In the genomic region with DNA sequence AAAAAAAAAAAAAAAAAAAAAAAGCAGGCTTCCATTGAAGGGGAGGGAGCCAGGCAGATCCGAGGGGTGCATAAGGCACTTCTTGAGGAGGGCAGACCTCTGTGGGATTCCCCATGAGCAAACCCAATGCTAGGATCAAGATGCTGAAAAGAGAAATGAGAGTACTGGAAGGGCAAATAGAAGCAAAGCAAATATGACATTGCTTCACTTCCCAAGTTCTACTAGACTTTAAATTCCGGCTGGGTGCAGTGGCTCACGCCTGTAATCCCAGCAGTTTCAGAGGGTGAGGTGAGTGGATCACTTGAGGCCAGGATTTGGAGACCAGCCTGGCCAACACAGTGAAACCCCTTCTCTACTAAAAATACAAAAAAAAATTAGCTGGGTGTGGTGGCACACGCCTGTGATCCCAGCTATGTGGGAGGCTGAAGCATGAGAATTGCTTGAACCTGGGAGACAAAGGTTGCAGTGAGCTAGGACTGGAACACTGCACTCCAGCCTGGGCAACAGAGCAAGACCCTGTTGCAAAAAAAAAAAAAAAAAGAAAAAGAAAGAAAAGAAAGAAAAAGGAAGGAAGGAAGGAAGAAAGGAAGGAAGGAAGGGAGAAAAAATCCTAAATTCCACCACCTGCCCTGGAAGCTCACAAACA, we compare ENCODE assay signal across 22 cellular contexts. TPM values are rescaled to one million over a fixed set of nuclear protein-coding genes. Genes with fewer than 3 reads are reported as not detected.
DNase-seq lines count a peak whose midpoint lies in the region; ATAC-seq, FAIRE-seq and TF ChIP-seq lines count a peak whose summit lies in the region.
"Had no signal": no experiment of that assay in that cellular context is flagged by ENCODE, and none has a peak within 500 bp of the region (broad histone marks: within the 10 kb centered on the region; RNA-seq: fewer than 3 reads in every experiment).

No MANE protein-coding gene starts in this region.

- DNase-seq in IMR-90 (no peak), K562 (ENCODE audit: extremely low read depth in 1 of 4, low spot score in 3 of 4) (no peak), right lobe of liver (no peak), NCI-H1694 (lab: John Stamatoyannopoulos, UW) (no peak), H54 (ENCODE audit: insufficient read length, low spot score) (no peak), tibial artery (no peak)
- DNase-seq: 8988T; ACHN; AML-193; C1 segment of cervical spinal cord; Calu3; CD4-positive, alpha-beta memory T cell; COR-L47; DMS53; DMS79 treated with DMSO at 0.1 percent for 48 hours; GF-D8 had no signal

- intact Hi-C loops in IMR-90 (cut with micrococcal nuclease), result no loop called here
- intact Hi-C loops in K562 (cut with micrococcal nuclease), result no loop called here
- intact Hi-C loops in right lobe of liver (cut with DNase I), result no loop called here
- intact Hi-C loops in tibial artery (cut with DNase I; ENCODE audit: low total_unique reads), result no loop called here

- H3K9me1 ChIP-seq in IMR-90 (ENCODE audit: insufficient read depth, low read length) (no peaks in the 10 kb centered on the region), K562 (ENCODE audit: control insufficient read depth, insufficient read depth, low read length) (no peaks in the 10 kb centered on the region)

- TF ChIP-seq RAD21 in IMR-90 (IDR thresholded peaks at IDR 0.05; ENCODE audit: low read length) (no peak), K562 (CRISPR knock-in tag; conservative IDR thresholded peaks at IDR 0.05 in 1 of 2, IDR thresholded peaks at IDR 0.05 in 1 of 2) (no peak)

- H3K4me2 ChIP-seq in IMR-90 (ENCODE audit: low read depth, low read length) (no peak overlapping the region), K562 (ENCODE audit: insufficient read depth, low read length) (no peak overlapping the region)
- H3K4me2 ChIP-seq: A549, GM23338 had no signal

- H3K9me3 ChIP-seq in IMR-90 (ENCODE audit: control insufficient read depth, insufficient read depth, low read length) (no peaks in the 10 kb centered on the region), K562 (replicated peaks; ENCODE audit: control insufficient read depth, insufficient read depth, low read depth, low read length) (no peaks in the 10 kb centered on the region), right lobe of liver (no peaks in the 10 kb centered on the region), tibial artery (no peaks in the 10 kb centered on the region)
- H3K9me3 ChIP-seq: A549, HAP-1 had no signal

- CTCF ChIA-PET in IMR-90 (lab: Yijun Ruan, JAX) (interaction anchor here (0.6 to 1.4 kb wide), 2 partner anchors 11 to 12 kb away, joined by 6 read pairs; no protein-coding TSS in a partner anchor), K562 (lab: Yijun Ruan, JAX; ENCODE audit: low intra/inter-chr PET ratio) (interaction anchor here (0.6 kb wide), 1 partner anchor 24 kb away, joined by 3 read pairs; no protein-coding TSS in a partner anchor)

- H3K18ac ChIP-seq in IMR-90 (ENCODE audit: low read depth, low read length), result no peak overlapping the region; the same call in 1 of the 2 replicates

- in situ Hi-C loops in IMR-90 (cut with MboI; ENCODE audit: low sequenced_read_pairs), result no loop called here
- in situ Hi-C loops in K562 (cut with MboI), result no loop called here

- TF ChIP-seq POLR2A in IMR-90 (IDR thresholded peaks at IDR 0.05; ENCODE audit: low read depth, low read length) (no peak), K562 (conservative IDR thresholded peaks at IDR 0.05) (no peak), right lobe of liver (IDR thresholded peaks at IDR 0.05) (no peak), H54 (IDR thresholded peaks at IDR 0.05; ENCODE audit: low read depth, low read length) (no peak)

- H3K36me3 ChIP-seq in IMR-90 (ENCODE audit: control insufficient read depth, insufficient read depth, low read length), result no peaks in the 10 kb centered on the region
- H3K36me3 ChIP-seq in K562 (ENCODE audit: control insufficient read depth, insufficient read depth, low read length), result no peaks in the 10 kb centered on the region
- no peaks in the 10 kb centered on the region for H3K36me3 ChIP-seq in right lobe of liver
- no peaks in the 10 kb centered on the region for H3K36me3 ChIP-seq in tibial artery
- H3K36me3 ChIP-seq: HAP-1 had no signal

- H3K27ac ChIP-seq in IMR-90 (ENCODE audit: insufficient read depth, low read length) (no peak overlapping the region), K562 (ENCODE audit: extremely low read depth, low read depth, low read length) (no peak overlapping the region), right lobe of liver (no peak overlapping the region), tibial artery (no peak overlapping the region)
- H3K27ac ChIP-seq: A549 had no signal

- H2AFZ ChIP-seq in IMR-90 (replicated peaks; ENCODE audit: low read length, poor library complexity) (no peak overlapping the region), K562 (ENCODE audit: low read depth, low read length) (no peak overlapping the region)

- POLR2A ChIA-PET in IMR-90 (lab: Charles Lee; ENCODE audit: unreplicated experiment), result interaction anchor here (0.6 to 0.7 kb wide), 2 partner anchors 8 to 31 kb away, joined by 6 to 7 read pairs; no protein-coding TSS in a partner anchor
- POLR2A ChIA-PET in K562 (lab: Yijun Ruan, JAX), result interaction anchor here (1.1 kb wide), 1 partner anchor 21 kb away, joined by 4 read pairs; no protein-coding TSS in a partner anchor

- H3K79me1 ChIP-seq in IMR-90 (ENCODE audit: low read depth in 1 of 2, low read length in 2 of 2), result no peaks in the 10 kb centered on the region

- no peak overlapping the region for H4K5ac ChIP-seq in IMR-90 (ENCODE audit: low read depth, low read length)

- H3K9ac ChIP-seq in IMR-90 (ENCODE audit: low read depth, low read length) (no peak overlapping the region), K562 (ENCODE audit: insufficient read depth in 1 of 2, low read depth in 2 of 2, low read length in 2 of 2) (no peak overlapping the region)

- TF ChIP-seq EP300 in K562 (IDR thresholded peaks at IDR 0.05; ENCODE audit: low read length), result no peak

- H2AK9ac ChIP-seq in IMR-90 (replicated peaks; ENCODE audit: low read depth, low read length, poor library complexity), result no peak overlapping the region

- H2BK5ac ChIP-seq in IMR-90 (ENCODE audit: low read depth, low read length, poor library complexity, severe bottlenecking), result peak overlapping the region; percentile 7

- ATAC-seq in IMR-90 (ENCODE audit: low read depth), result no peak
- ATAC-seq in K562, result no peak
- ATAC-seq in right lobe of liver, result peak in 3 of 4 donors; percentile 27 to 46 (median 30)
- no peak for ATAC-seq in HG03108 (IDR thresholded peaks at IDR 0.05; ENCODE audit: unreplicated experiment)
- ATAC-seq: A549 had no signal

- no peak overlapping the region for H4K91ac ChIP-seq in IMR-90 (ENCODE audit: insufficient read depth, low read depth, low read length)

- H3K27me3 ChIP-seq in IMR-90 (ENCODE audit: control insufficient read depth, insufficient read depth, low read length) (no peaks in the 10 kb centered on the region), K562 (ENCODE audit: control insufficient read depth in 2 of 2, insufficient read depth in 2 of 2, low read length in 2 of 2) (no peaks in the 10 kb centered on the region), right lobe of liver (no peaks in the 10 kb centered on the region), tibial artery (no peaks in the 10 kb centered on the region)

- dilution Hi-C loops in IMR-90 (cut with HindIII; ENCODE audit: low sequenced_read_pairs, unreplicated experiment), result no loop called here

- no peak overlapping the region for H2BK120ac ChIP-seq in IMR-90 (ENCODE audit: low read depth, low read length)

- no peak overlapping the region for H3K14ac ChIP-seq in IMR-90 (replicated peaks; ENCODE audit: low read depth, low read length)

- no CpG with 5 or more reads among the region's 4 CpGs for WGBS in IMR-90 (ENCODE audit: extremely low coverage in 2 of 2, insufficient read length in 1 of 2), 2 experiments
- 66% methylated on average over 3 of the region's 4 CpGs for WGBS in K562 (ENCODE audit: insufficient coverage, low coverage, missing lambda C conversion rate)
- WGBS in right lobe of liver (ENCODE audit: insufficient coverage, low coverage, low lambda C conversion rate, missing lambda C conversion rate), result 68% methylated on average over 4 of the region's 4 CpGs

- FAIRE-seq in K562 (lab: Jason Lieb, UNC), result no peak
- FAIRE-seq in H54 (lab: Jason Lieb, UNC), result no peak
- FAIRE-seq: A549, GM12891, GM18507 had no signal

- H4K20me1 ChIP-seq in IMR-90 (ENCODE audit: insufficient read depth, low read length), result no peaks in the 10 kb centered on the region
- no peaks in the 10 kb centered on the region for H4K20me1 ChIP-seq in K562 (replicated peaks; ENCODE audit: control insufficient read depth, insufficient read depth, low read length)

- H3K4ac ChIP-seq in IMR-90 (ENCODE audit: low read depth, low read length), result no peak overlapping the region; the same call in 1 of the 2 replicates

- H3K4me1 ChIP-seq in IMR-90 (ENCODE audit: control insufficient read depth, insufficient read depth, low read length), result peaks cover 2% of the 10 kb centered on the region; the same call in 1 of the 2 replicates
- H3K4me1 ChIP-seq in K562 (replicated peaks in 1 of 2; ENCODE audit: control insufficient read depth in 2 of 2, insufficient read depth in 2 of 2, low read length in 2 of 2), result no peaks in the 10 kb centered on the region
- no peaks in the 10 kb centered on the region for H3K4me1 ChIP-seq in right lobe of liver
- no peaks in the 10 kb centered on the region for H3K4me1 ChIP-seq in tibial artery
- H3K4me1 ChIP-seq: A549 had no signal

- no peak overlapping the region for H2AK5ac ChIP-seq in IMR-90 (ENCODE audit: low read depth, low read length)

- H2BK20ac ChIP-seq in IMR-90 (ENCODE audit: low read depth, low read length), result no peak overlapping the region

- H3K4me3 ChIP-seq in IMR-90 (ENCODE audit: insufficient read depth, low read depth, low read length), result no peak overlapping the region
- H3K4me3 ChIP-seq in K562, result no peak overlapping the region
- H3K4me3 ChIP-seq in right lobe of liver, result no peak overlapping the region
- no peak overlapping the region for H3K4me3 ChIP-seq in tibial artery
- H3K4me3 ChIP-seq: A549, GM23338, HAP-1 had no signal

- H3K79me2 ChIP-seq in K562 (ENCODE audit: control insufficient read depth, insufficient read depth, low read length), result no peaks in the 10 kb centered on the region

- no peak overlapping the region for H2BK15ac ChIP-seq in IMR-90 (ENCODE audit: low read depth, low read length)

- BruUV-seq in IMR-90 (replicated peaks; lab: Mats Ljungman, UMichigan), result no TSS peak
- no TSS peak for BruUV-seq in K562 (replicated peaks; lab: Mats Ljungman, UMichigan)

- H3K23ac ChIP-seq in IMR-90 (ENCODE audit: low read depth, low read length), result no peak overlapping the region

- H3K56ac ChIP-seq in IMR-90 (ENCODE audit: extremely low read depth, insufficient read depth, low read length), result no peak overlapping the region

- H4K8ac ChIP-seq in IMR-90 (ENCODE audit: low read depth in 2 of 2, low read length in 2 of 2), result no peak overlapping the region

- TF ChIP-seq CTCF in IMR-90 (conservative IDR thresholded peaks at IDR 0.05; ENCODE audit: low read depth, low read length) (no peak), K562 (IDR thresholded peaks at IDR 0.05 in 2 of 3, conservative IDR thresholded peaks at IDR 0.05 in 1 of 3; ENCODE audit: insufficient read depth in 2 of 3, low read depth in 1 of 3, low read length in 3 of 3) (no peak), right lobe of liver (IDR thresholded peaks at IDR 0.05) (no peak), tibial artery (IDR thresholded peaks at IDR 0.05) (no peak)

RNA-seq across cellular contexts. Expression of a gene that starts 23.1 kb away (rescaled TPM):
- 0.72 and 1.1 TPM in 2 replicates for total RNA-seq in IMR-90 (2012; rRNA removed)
- 0.34 and 0.51 TPM in 2 replicates for polyA plus RNA-seq in IMR-90 (2012; rRNA removed)
- polyA plus RNA-seq in IMR-90 (2012; cell fraction: cytosol; rRNA removed), result 0.08 and 0.11 TPM in 2 replicates
- 0.14 and 1.2 TPM in 2 replicates for polyA plus RNA-seq in IMR-90 (2012; cell fraction: nucleus; rRNA removed; ENCODE audit: low replicate concordance)
- total RNA-seq in K562 (2011; cell fraction: chromatin; rRNA removed; ENCODE audit: low replicate concordance), result 1.6 and 2.4 TPM in 2 replicates
- 0.67 and 1.2 TPM in 2 replicates for total RNA-seq in K562 (2011; cell fraction: nucleolus; rRNA removed)
- total RNA-seq in K562 (2011; cell fraction: nucleoplasm; rRNA removed), result 1.6 and 4.3 TPM in 2 replicates
- 5.4 and 5.7 TPM in 2 replicates for total RNA-seq in K562 (2014; rRNA removed)
- 8.4 and 8.6 TPM in 2 replicates for total RNA-seq in K562 (2014; rRNA removed; fragmentation: Illumina TruSeq; extraction: Trizol)
- 12.1 and 13.5 TPM in 2 replicates for total RNA-seq in K562 (2015; rRNA removed; fragmentation: Illumina TruSeq; extraction: Trizol)
- total RNA-seq in K562 (2021), result 3.5 and 4.0 TPM in 2 replicates
- polyA plus RNA-seq in K562 (2011; rRNA removed), result 0.19 and 3.3 TPM in 2 replicates
- polyA plus RNA-seq in K562 (2011; cell fraction: cytosol; rRNA removed), result 0.06 and 0.76 TPM in 2 replicates
- 0.20 and 2.5 TPM in 2 replicates for polyA plus RNA-seq in K562 (2011; cell fraction: nucleus; rRNA removed)
- polyA plus RNA-seq in K562 (2012), result 3.8 and 4.5 TPM in 2 replicates
- polyA plus RNA-seq in K562 (2014; fragmentation: Illumina TruSeq; extraction: Trizol), result 7.9 and 12.2 TPM in 2 replicates
- 1 to 10 TPM; 2.7 to 6.5 TPM for polyA plus RNA-seq in K562 (2014; fragmentation: Nextera tagmentation; extraction: Ambion mirVana)
- 4.5 and 4.9 TPM in 2 replicates for polyA plus RNA-seq in K562 (2014; rRNA removed)
- 0.24 and 3.3 TPM in 2 replicates for polyA minus RNA-seq in K562 (2011; rRNA and poly(A)+ RNA removed)
- 2.2 TPM in 1 of 2 replicates, not detected in the other for polyA minus RNA-seq in K562 (2011; cell fraction: cytosol; rRNA and poly(A)+ RNA removed)
- 0.56 and 1.8 TPM in 2 replicates for polyA minus RNA-seq in K562 (2011; cell fraction: nucleus; rRNA and poly(A)+ RNA removed)
- total RNA-seq in right lobe of liver, result 10 to 100 TPM; 15.0 to 21.1 (median 18.2) TPM
- total RNA-seq: CD4-positive, alpha-beta memory T cell; GM23338 had no signal
- polyA plus RNA-seq: CD4-positive, alpha-beta memory T cell; GM23338 had no signal

Comparison
In these comparisons a context has a peak if more than half of its experiments do, and no peak if none do; other contexts are left out.
1. ATAC-seq: peak in right lobe of liver (3 of 4); none in IMR-90 (single experiment), K562 (single experiment) and HG03108 (single experiment).